Comparison of ENCODE assay signal across 1 cellular context in the genomic region with DNA sequence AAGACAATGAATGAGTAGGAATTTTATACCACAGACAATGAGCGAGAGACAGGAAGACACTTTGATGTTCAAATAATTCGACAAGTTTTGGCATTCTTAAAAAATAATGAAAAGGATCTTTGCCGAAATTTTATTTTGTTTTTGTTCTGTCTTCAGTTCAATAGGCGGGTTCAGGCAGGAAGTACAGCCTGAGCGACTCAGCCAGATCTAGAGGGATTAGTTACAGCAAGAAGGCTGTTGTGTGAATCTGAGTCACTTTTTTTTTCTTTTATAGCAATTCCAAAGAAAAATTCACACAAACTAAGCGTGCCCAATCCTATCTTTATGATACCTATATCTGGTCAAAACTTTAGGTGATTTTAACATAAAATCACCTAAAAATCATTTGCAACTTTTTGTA.
TF ChIP-seq lines count a peak whose summit lies in the region.

No MANE protein-coding gene starts in this region.

TF ChIP-seq in IMR-90, 13 proteins besides CTCF, POLR2A, EP300 and RAD21:
- TF ChIP-seq SMC3 (IDR thresholded peaks at IDR 0.05; ENCODE audit: low read depth, low read length) (no peak), CHD1 (IDR thresholded peaks at IDR 0.05; ENCODE audit: low read depth, low read length) (no peak), MXI1 (IDR thresholded peaks at IDR 0.05; ENCODE audit: borderline replicate concordance, low read depth, low read length) (no peak), RFX5 (IDR thresholded peaks at IDR 0.05; ENCODE audit: low read depth, low read length) (no peak), RCOR1 (IDR thresholded peaks at IDR 0.05; ENCODE audit: insufficient replicate concordance, low read length) (no peak), MAFK (IDR thresholded peaks at IDR 0.05; ENCODE audit: low read depth, low read length) (no peak), FOS (IDR thresholded peaks at IDR 0.05; ENCODE audit: low read depth, low read length) (no peak), MAZ (IDR thresholded peaks at IDR 0.05; ENCODE audit: borderline replicate concordance, low read depth, low read length) (no peak), BHLHE40 (IDR thresholded peaks at IDR 0.05; ENCODE audit: low read depth, low read length) (no peak), NFE2L2 (IDR thresholded peaks at IDR 0.05; ENCODE audit: low read depth, low read length) (no peak), CEBPB (IDR thresholded peaks at IDR 0.05; ENCODE audit: low read depth, low read length) (no peak)
- TF ChIP-seq, protein P1, sequence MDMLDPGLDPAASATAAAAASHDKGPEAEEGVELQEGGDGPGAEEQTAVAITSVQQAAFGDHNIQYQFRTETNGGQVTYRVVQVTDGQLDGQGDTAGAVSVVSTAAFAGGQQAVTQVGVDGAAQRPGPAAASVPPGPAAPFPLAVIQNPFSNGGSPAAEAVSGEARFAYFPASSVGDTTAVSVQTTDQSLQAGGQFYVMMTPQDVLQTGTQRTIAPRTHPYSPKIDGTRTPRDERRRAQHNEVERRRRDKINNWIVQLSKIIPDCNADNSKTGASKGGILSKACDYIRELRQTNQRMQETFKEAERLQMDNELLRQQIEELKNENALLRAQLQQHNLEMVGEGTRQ (IDR thresholded peaks at IDR 0.05; ENCODE audit: low read depth, low read length) = no peak
- TF ChIP-seq, protein P2, sequence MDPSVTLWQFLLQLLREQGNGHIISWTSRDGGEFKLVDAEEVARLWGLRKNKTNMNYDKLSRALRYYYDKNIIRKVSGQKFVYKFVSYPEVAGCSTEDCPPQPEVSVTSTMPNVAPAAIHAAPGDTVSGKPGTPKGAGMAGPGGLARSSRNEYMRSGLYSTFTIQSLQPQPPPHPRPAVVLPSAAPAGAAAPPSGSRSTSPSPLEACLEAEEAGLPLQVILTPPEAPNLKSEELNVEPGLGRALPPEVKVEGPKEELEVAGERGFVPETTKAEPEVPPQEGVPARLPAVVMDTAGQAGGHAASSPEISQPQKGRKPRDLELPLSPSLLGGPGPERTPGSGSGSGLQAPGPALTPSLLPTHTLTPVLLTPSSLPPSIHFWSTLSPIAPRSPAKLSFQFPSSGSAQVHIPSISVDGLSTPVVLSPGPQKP (IDR thresholded peaks at IDR 0.05; ENCODE audit: borderline replicate concordance, low read depth, low read length) = no peak
TF ChIP-seq in IMR-90: peak in this region for 0.
